8 cellular contexts compared by ENCODE assay signal in the genomic region with DNA sequence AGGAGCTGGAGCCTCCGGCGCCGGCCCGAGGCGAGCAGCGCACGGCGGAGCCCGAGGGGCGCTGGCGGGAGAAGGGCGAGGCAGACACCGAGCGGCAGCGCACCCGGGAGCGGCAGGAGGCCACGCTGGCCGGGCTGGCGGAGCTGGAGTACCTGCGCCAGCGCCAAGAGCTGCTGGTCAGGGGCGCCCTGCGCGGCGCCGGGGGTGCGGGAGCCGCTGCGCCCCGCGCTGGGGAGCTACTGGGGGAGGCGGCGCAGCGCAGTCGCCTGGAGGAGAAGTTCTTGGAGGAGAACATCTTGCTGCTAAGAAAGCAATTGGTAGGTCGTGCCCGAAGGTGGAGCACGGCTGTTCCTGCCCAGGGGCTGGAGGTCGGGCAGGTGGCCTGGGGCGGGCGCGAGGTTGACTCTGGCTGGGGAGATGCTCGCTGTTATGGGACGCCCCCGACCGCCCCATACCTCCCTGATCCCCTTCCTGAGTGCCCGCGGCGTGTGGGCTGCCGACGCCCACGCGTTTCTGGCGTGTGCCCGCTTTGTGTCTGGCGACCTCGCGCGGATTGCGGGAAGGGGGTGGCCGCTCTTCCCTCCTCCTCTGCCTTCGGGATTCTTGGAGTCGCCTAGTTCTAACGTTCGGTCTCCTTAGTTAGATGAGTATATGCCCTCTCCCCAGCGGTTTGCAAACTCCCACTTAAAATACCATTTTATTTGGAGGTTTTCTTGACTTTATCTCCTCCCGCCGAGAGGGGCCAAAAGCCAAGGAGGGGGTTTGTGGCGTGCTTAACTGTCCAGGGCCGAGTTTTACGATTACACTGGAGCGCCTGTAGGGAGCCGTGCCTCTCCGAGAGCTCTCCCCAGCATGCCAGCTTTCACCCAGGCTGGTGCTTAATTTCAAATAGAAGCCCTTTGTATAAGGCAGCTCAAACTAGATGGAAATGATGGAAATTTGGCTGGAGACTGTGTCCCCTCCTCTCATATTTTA. TPM values are rescaled to one million over a fixed set of nuclear protein-coding genes. Genes with fewer than 3 reads are reported as not detected.
DNase-seq lines count a peak whose midpoint lies in the region; ATAC-seq and TF ChIP-seq lines count a peak whose summit lies in the region.

No MANE protein-coding gene starts in this region.

- H3K9me3 Mint-ChIP-seq in Caco-2 (ENCODE audit: unreplicated experiment) = no peaks in the 10 kb centered on the region
- no peaks in the 10 kb centered on the region for H3K9me3 Mint-ChIP-seq in activated CD4-positive, alpha-beta T cell treated with anti-CD3 and anti-CD28 coated beads for 36 hours (ENCODE audit: low read depth)

- no TSS peak for BruUV-seq in Caco-2 (replicated peaks; lab: Mats Ljungman, UMichigan)

- 1 to 3% methylated on average over 25 to 34 of the region's 75 CpGs for WGBS in thyroid gland, 2 donors

- POLR2A ChIA-PET in Caco-2 (lab: Charles Lee) = interaction anchor here (0.7 kb wide), 1 partner anchor 552 kb away, joined by 3 read pairs; no protein-coding TSS in a partner anchor
- POLR2A ChIA-PET in activated CD4-positive, alpha-beta T cell treated with anti-CD3 and anti-CD28 coated beads for 36 hours (lab: Charles Lee) = interaction anchor here (0.6 to 0.7 kb wide), 2 partner anchors 62 to 68 kb away, joined by 3 read pairs; no protein-coding TSS in a partner anchor

- H3K27me3 ChIP-seq in Caco-2 (replicated peaks; ENCODE audit: control insufficient read depth, insufficient read depth, low read length) = no peaks in the 10 kb centered on the region; the same call in 1 of the 2 replicates
- no peaks in the 10 kb centered on the region for H3K27me3 ChIP-seq in muscle layer of colon (ENCODE audit: control insufficient read depth in 1 of 2, insufficient read depth in 2 of 2, low read length in 2 of 2)
- no peaks in the 10 kb centered on the region for H3K27me3 ChIP-seq in thyroid gland

- no peak for TF ChIP-seq POLR2A in thyroid gland (IDR thresholded peaks at IDR 0.05)

- CTCF ChIA-PET in Caco-2 (lab: Charles Lee) = interaction anchor here (0.7 to 1.8 kb wide), 4 partner anchors 42 to 380 kb away, joined by 3 to 9 read pairs (median 3); no protein-coding TSS in a partner anchor
- CTCF ChIA-PET in activated CD4-positive, alpha-beta T cell treated with anti-CD3 and anti-CD28 coated beads for 36 hours (lab: Charles Lee) = interaction anchor here (0.9 to 5.4 kb wide), 9 partner anchors 10 to 149 kb away, joined by 3 to 40 read pairs (median 4); no protein-coding TSS in a partner anchor

- H3K9me3 ChIP-seq in Caco-2 (no peaks in the 10 kb centered on the region), muscle layer of colon (ENCODE audit: low read length) (no peaks in the 10 kb centered on the region), thyroid gland (no peaks in the 10 kb centered on the region)

- peak overlapping the region; percentile 40 for H3K4me3 ChIP-seq in Caco-2 (ENCODE audit: low read depth, low read length)
- H3K4me3 ChIP-seq in muscle layer of colon (ENCODE audit: low read depth in 1 of 2, low read length in 2 of 2) = peak overlapping the region; percentile 67 to 70
- peak overlapping the region; percentile 55 to 95 (median 61) for H3K4me3 ChIP-seq in thyroid gland (replicated peaks in 1 of 3)

- H3K36me3 Mint-ChIP-seq in Caco-2 (ENCODE audit: insufficient read depth, unreplicated experiment) = peaks cover 4% of the 10 kb centered on the region
- H3K36me3 Mint-ChIP-seq in activated CD4-positive, alpha-beta T cell treated with anti-CD3 and anti-CD28 coated beads for 36 hours (ENCODE audit: low read depth) = peaks cover 6% of the 10 kb centered on the region

- peak; percentile 23 for ATAC-seq in GM19372 (IDR thresholded peaks at IDR 0.05; ENCODE audit: low read depth, unreplicated experiment)
- ATAC-seq in HG03354 (IDR thresholded peaks at IDR 0.05; ENCODE audit: poor library complexity, severe bottlenecking, unreplicated experiment) = peak; percentile 35
- peak; percentile 25 for ATAC-seq in activated CD4-positive, alpha-beta T cell treated with anti-CD3 and anti-CD28 coated beads for 36 hours

- intact Hi-C loops in Caco-2 (cut with micrococcal nuclease; ENCODE audit: unreplicated experiment) (loop anchor here (2.0 kb wide), 1 partner anchor 380 kb away; no protein-coding TSS in a partner anchor), thyroid gland (cut with DNase I) (loop anchor here (10.0 kb wide), 2 partner anchors 144 to 386 kb away; no protein-coding TSS in a partner anchor)
- intact Hi-C loops in activated CD4-positive, alpha-beta T cell treated with anti-CD3 and anti-CD28 coated beads for 36 hours (cut with DNase I, micrococcal nuclease) = loop anchor here (1.0 to 10.0 kb wide), 7 partner anchors 39 to 549 kb away; a partner anchor contains a TSS

- H3K4me1 ChIP-seq in Caco-2 (peaks cover 8% of the 10 kb centered on the region; the same call in 1 of the 2 replicates), muscle layer of colon (ENCODE audit: insufficient read depth, low read length) (peaks cover 15% of the 10 kb centered on the region), thyroid gland (peaks cover 58 to 65% of the 10 kb centered on the region in 2 donors)

- H3K36me3 ChIP-seq in Caco-2 (ENCODE audit: control insufficient read depth, insufficient read depth, low read length) (no peaks in the 10 kb centered on the region), muscle layer of colon (ENCODE audit: insufficient read depth, low read length) (peaks cover 25% of the 10 kb centered on the region), thyroid gland (no peaks in the 10 kb centered on the region)

- peaks cover 29% of the 10 kb centered on the region for H3K27me3 Mint-ChIP-seq in Caco-2 (ENCODE audit: insufficient read depth, unreplicated experiment)
- peaks cover 12% of the 10 kb centered on the region for H3K27me3 Mint-ChIP-seq in activated CD4-positive, alpha-beta T cell treated with anti-CD3 and anti-CD28 coated beads for 36 hours

- TF ChIP-seq CTCF in Caco-2 (IDR thresholded peaks at IDR 0.05; ENCODE audit: insufficient read depth in 1 of 2, low read depth in 1 of 2, low read length in 1 of 2, severe bottlenecking in 1 of 2, unreplicated experiment in 1 of 2) (no peak), thyroid gland (IDR thresholded peaks at IDR 0.05) (no peak)

- peak in 1 of 2 experiments; percentile 38 for DNase-seq in Caco-2
- DNase-seq in activated CD4-positive, alpha-beta T cell treated with anti-CD3 and anti-CD28 coated beads for 36 hours = peak; percentile 58
- no peak for DNase-seq in epithelial cell of prostate (ENCODE audit: low read depth, low spot score)
- peak; percentile 41 to 47 for DNase-seq in thyroid gland
- no peak for DNase-seq in OCI-M1 (lab: John Stamatoyannopoulos, UW)

- peak overlapping the region; percentile 86 for H3K27ac ChIP-seq in epithelial cell of prostate
- peak overlapping the region; percentile 78 for H3K27ac ChIP-seq in muscle layer of colon (ENCODE audit: low read depth, low read length)
- peak overlapping the region; percentile 88 to 98 (median 94) for H3K27ac ChIP-seq in thyroid gland

- peak overlapping the region; percentile 79 for H3K4me3 Mint-ChIP-seq in Caco-2 (ENCODE audit: unreplicated experiment)
- peak overlapping the region; percentile 71 for H3K4me3 Mint-ChIP-seq in activated CD4-positive, alpha-beta T cell treated with anti-CD3 and anti-CD28 coated beads for 36 hours

- no peaks in the 10 kb centered on the region for H3K4me1 Mint-ChIP-seq in Caco-2 (ENCODE audit: low read depth, unreplicated experiment)
- peaks cover 41% of the 10 kb centered on the region for H3K4me1 Mint-ChIP-seq in activated CD4-positive, alpha-beta T cell treated with anti-CD3 and anti-CD28 coated beads for 36 hours

- peak overlapping the region; percentile 48 for H3K9ac ChIP-seq in muscle layer of colon (ENCODE audit: low read length)

- H3K27ac Mint-ChIP-seq in Caco-2 (ENCODE audit: unreplicated experiment) = no peak overlapping the region
- peak overlapping the region; percentile 38 for H3K27ac Mint-ChIP-seq in activated CD4-positive, alpha-beta T cell treated with anti-CD3 and anti-CD28 coated beads for 36 hours

RNA-seq across cellular contexts. Expression of a gene that starts 0.8 kb away (rescaled TPM):
- total RNA-seq in Caco-2 (2022) (0.23 and 0.74 TPM in 2 replicates), thyroid gland (10 to 100 TPM; 10.1 to 34.6 (median 13.0) TPM)
- 1 to 10 TPM; 8.8 to 8.9 TPM for total RNA-seq in activated CD4-positive, alpha-beta T cell treated with anti-CD3 and anti-CD28 coated beads for 36 hours

Comparison
In these comparisons a context has a peak if more than half of its experiments do, and no peak if none do; other contexts are left out.
1. DNase-seq: peak in activated CD4-positive, alpha-beta T cell treated with anti-CD3 and anti-CD28 coated beads for 36 hours (single experiment) and thyroid gland (2 of 2); none in epithelial cell of prostate (single experiment) and OCI-M1 (single experiment).
2. Peak in every context shown above with its lines, with median percentiles within 50 percentile points of each other: H3K4me3 ChIP-seq, ATAC-seq and H3K27ac ChIP-seq.